ENCODE assay signal across 15 cellular contexts in genomic region chr3:63951492-63951891, GRCh38.
DNase-seq lines count a peak whose midpoint lies in the region; ATAC-seq, FAIRE-seq and TF ChIP-seq lines count a peak whose summit lies in the region.
"Had no signal": no experiment of that assay in that cellular context is flagged by ENCODE, and none has a peak within 500 bp of the region (broad histone marks: within the 10 kb centered on the region; RNA-seq: fewer than 3 reads in every experiment).

No MANE protein-coding gene starts in this region.

- no peak for TF ChIP-seq CTCF in GM12865 (IDR thresholded peaks at IDR 0.05; ENCODE audit: insufficient read depth, low read depth, low read length, missing control alignments)

- peak; percentile 28 for FAIRE-seq in colon (lab: Jason Lieb, UNC)
- FAIRE-seq: H54 had no signal

- DNase-seq in GM12865 (ENCODE audit: low read depth) (peak; percentile 20), iPS-NIHi7 (ENCODE audit: extremely low spot score) (no peak), C1 segment of cervical spinal cord (lab: John Stamatoyannopoulos, UW) (no peak), NCI-H1105 treated with DMSO at 0.1 percent for 48 hours (lab: John Stamatoyannopoulos, UW) (no peak), NOMO-1 treated with DMSO at 0.1 percent for 48 hours (lab: John Stamatoyannopoulos, UW; ENCODE audit: unreplicated experiment) (no peak)
- DNase-seq: brain microvascular endothelial cell; nucleus accumbens; SIG-M5; stimulated activated CD4-positive, alpha-beta T cell treated with anti-CD3 and anti-CD28 coated beads, Interleukin-4, amount 100 ng/mL, for 4 hours; transverse colon had no signal

- peak overlapping the region; percentile 8; the same call in 1 of the 2 replicates for H3K4me3 ChIP-seq in GM12865 (ENCODE audit: low read depth, low read length)
- H3K4me3 ChIP-seq: esophagus muscularis mucosa, transverse colon had no signal

- peak; percentile 53 for ATAC-seq in GM21381 (IDR thresholded peaks at IDR 0.05; ENCODE audit: unreplicated experiment)
- ATAC-seq in HG03442 (IDR thresholded peaks at IDR 0.05; ENCODE audit: unreplicated experiment): peak; percentile 51
